ENCODE assay signal across 8 cellular contexts in the genomic region with DNA sequence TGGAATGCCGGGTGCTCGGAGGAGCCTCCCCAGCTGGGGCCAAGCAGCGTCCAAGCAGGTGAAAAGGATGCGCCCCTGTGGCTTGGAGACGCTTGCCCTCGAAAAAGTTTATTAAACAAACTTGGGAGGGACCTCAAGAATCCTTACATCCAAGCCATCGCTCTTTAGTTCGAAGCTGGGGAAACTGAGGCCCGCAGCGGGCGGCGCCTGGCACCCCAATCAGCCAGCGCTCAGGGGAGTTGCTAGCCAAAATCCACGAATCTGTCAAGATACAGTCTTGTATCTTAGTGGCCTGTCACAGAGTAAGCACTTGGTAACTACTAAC. TPM values are rescaled to one million over a fixed set of nuclear protein-coding genes. Genes with fewer than 3 reads are reported as not detected.
A peak's percentile ranks its signal among the peaks of the same experiment; 100 is the strongest.
DNase-seq lines count a peak whose midpoint lies in the region; ATAC-seq and TF ChIP-seq lines count a peak whose summit lies in the region.

No MANE protein-coding gene starts in this region.

- peaks cover 2% of the 10 kb centered on the region for H3K27me3 Mint-ChIP-seq in activated naive CD4-positive, alpha-beta T cell treated with anti-CD3 and anti-CD28 coated beads for 36 hours (ENCODE audit: low read depth)

- H3K4me1 Mint-ChIP-seq in activated naive CD4-positive, alpha-beta T cell treated with anti-CD3 and anti-CD28 coated beads for 36 hours (ENCODE audit: low read depth), result peaks cover 5% of the 10 kb centered on the region

- no peaks in the 10 kb centered on the region for H3K9me3 Mint-ChIP-seq in activated naive CD4-positive, alpha-beta T cell treated with anti-CD3 and anti-CD28 coated beads for 36 hours

- H3K4me3 ChIP-seq in astrocyte of the cerebellum (ENCODE audit: low read depth, low read length) (peak overlapping the region; percentile 69), right lobe of liver (peak overlapping the region; percentile 71 to 86 (median 78)), thyroid gland (replicated peaks in 1 of 3) (peak overlapping the region in 1 of 3 donors; percentile 66), mucosa of descending colon (no peak overlapping the region)

- H3K36me3 ChIP-seq in right lobe of liver (no peaks in the 10 kb centered on the region), thyroid gland (peaks cover 3 to 4% of the 10 kb centered on the region in 2 donors), mucosa of descending colon (ENCODE audit: low read depth) (no peaks in the 10 kb centered on the region)

- intact Hi-C loops in activated naive CD4-positive, alpha-beta T cell treated with anti-CD3 and anti-CD28 coated beads for 36 hours (cut with micrococcal nuclease), result loop anchor here (2.0 to 10.0 kb wide), 4 partner anchors 286 to 1180 kb away; partner anchors contain the start of genes AKAP10, ALDH3A2 and ALKBH5
- intact Hi-C loops in right lobe of liver (cut with DNase I) (loop anchor here in 1 of 2 donors (10.0 kb wide), 1 partner anchor 92 kb away; no protein-coding TSS in a partner anchor), thyroid gland (cut with DNase I) (loop anchor here (5.0 to 10.0 kb wide), 2 partner anchors 84 to 402 kb away; no protein-coding TSS in a partner anchor), mucosa of descending colon (cut with DNase I, micrococcal nuclease) (loop anchor here (5.0 to 10.0 kb wide), 2 partner anchors 84 to 402 kb away; no protein-coding TSS in a partner anchor)

- H3K36me3 Mint-ChIP-seq in activated naive CD4-positive, alpha-beta T cell treated with anti-CD3 and anti-CD28 coated beads for 36 hours (ENCODE audit: low read depth), result no peaks in the 10 kb centered on the region

- TF ChIP-seq CTCF in astrocyte of the cerebellum (IDR thresholded peaks at IDR 0.05; ENCODE audit: low read depth, low read length, missing control alignments) (peak; percentile 3), right lobe of liver (IDR thresholded peaks at IDR 0.05) (no peak), thyroid gland (IDR thresholded peaks at IDR 0.05) (no peak), mucosa of descending colon (IDR thresholded peaks at IDR 0.05) (no peak)

- TF ChIP-seq POLR2A in right lobe of liver (IDR thresholded peaks at IDR 0.05) (no peak), thyroid gland (IDR thresholded peaks at IDR 0.05) (no peak)

- H3K4me1 ChIP-seq in right lobe of liver (peaks cover 0 to 8% (median 3%) of the 10 kb centered on the region in 4 donors), thyroid gland (peaks cover 12 to 13% of the 10 kb centered on the region in 2 donors), mucosa of descending colon (ENCODE audit: low read depth) (peaks cover 9% of the 10 kb centered on the region)

- CTCF ChIA-PET in activated naive CD4-positive, alpha-beta T cell treated with anti-CD3 and anti-CD28 coated beads for 36 hours (lab: Charles Lee), result interaction anchor here (0.7 to 5.2 kb wide), 26 partner anchors 8 to 403 kb away, joined by 3 to 85 read pairs (median 4); partner anchors contain the start of genes ALDH3A2 and MAPK7

- no peaks in the 10 kb centered on the region for H3K9me3 ChIP-seq in right lobe of liver
- H3K9me3 ChIP-seq in thyroid gland, result no peaks in the 10 kb centered on the region
- no peaks in the 10 kb centered on the region for H3K9me3 ChIP-seq in mucosa of descending colon

- in situ Hi-C loops in astrocyte of the cerebellum (cut with HindIII; ENCODE audit: low sequenced_read_pairs), result loop anchor here (5.0 to 10.0 kb wide), 4 partner anchors 69 to 399 kb away; no protein-coding TSS in a partner anchor

- H3K4me3 Mint-ChIP-seq in activated naive CD4-positive, alpha-beta T cell treated with anti-CD3 and anti-CD28 coated beads for 36 hours, result peak overlapping the region; percentile 87

- no peak overlapping the region for H3K27ac Mint-ChIP-seq in activated naive CD4-positive, alpha-beta T cell treated with anti-CD3 and anti-CD28 coated beads for 36 hours

- ATAC-seq in right lobe of liver (no peak), mucosa of descending colon (no peak), HG03095 (IDR thresholded peaks at IDR 0.05; ENCODE audit: unreplicated experiment) (no peak)

- no peak for DNase-seq in activated naive CD4-positive, alpha-beta T cell treated with anti-CD3 and anti-CD28 coated beads for 36 hours
- no peak for DNase-seq in activated naive CD4-positive, alpha-beta T cell treated with anti-CD3 and anti-CD28 coated beads, Interleukin-2, amount 50 U/mL, for 16 hours
- DNase-seq in astrocyte of the cerebellum (ENCODE audit: low read depth) (no peak), right lobe of liver (no peak), thyroid gland (no peak), NCI-H69 (lab: John Stamatoyannopoulos, UW) (no peak), mucosa of descending colon (no peak)

- 38% methylated on average over 10 of the region's 14 CpGs for WGBS in right lobe of liver (ENCODE audit: insufficient coverage, low coverage, low lambda C conversion rate, missing lambda C conversion rate)
- WGBS in thyroid gland, 2 donors, result 35 to 41% methylated on average over 10 to 14 of the region's 14 CpGs

- H3K27me3 ChIP-seq in right lobe of liver, result no peaks in the 10 kb centered on the region
- no peaks in the 10 kb centered on the region for H3K27me3 ChIP-seq in thyroid gland

- peak overlapping the region; percentile 87 to 97 (median 88) for H3K27ac ChIP-seq in right lobe of liver
- H3K27ac ChIP-seq in thyroid gland, result peak overlapping the region; percentile 75 to 93 (median 92)

RNA-seq across cellular contexts. Expression of gene B9D1, which starts 0.6 kb away (rescaled TPM):
- total RNA-seq in activated naive CD4-positive, alpha-beta T cell treated with anti-CD3 and anti-CD28 coated beads for 36 hours, result 1 to 10 TPM; 8.7 TPM
- total RNA-seq in right lobe of liver, result 10 to 100 TPM in 2 of 6 experiments, 1 to 10 TPM in 4; 2.3 to 27.9 (median 5.7) TPM
- 100 to 1,000 TPM in 2 of 4 donors, 10 to 100 TPM in 2; 45.0 to 104 (median 90.3) TPM for total RNA-seq in thyroid gland
- total RNA-seq in mucosa of descending colon, result 10 to 100 TPM in 2 of 3 donors, 1 to 10 TPM in 1; 5.1 to 11.8 (median 10.7) TPM

RNA-seq across cellular contexts. Expression of gene MAPK7, which starts 15.2 kb away (rescaled TPM):
- 10 to 100 TPM in 1 of 2 experiments, 1 to 10 TPM in 1; 8.7 to 10.7 TPM for total RNA-seq in activated naive CD4-positive, alpha-beta T cell treated with anti-CD3 and anti-CD28 coated beads for 36 hours
- total RNA-seq in right lobe of liver (1 to 10 TPM; 5.7 to 9.2 (median 6.7) TPM), thyroid gland (10 to 100 TPM; 22.4 to 46.5 (median 31.3) TPM), mucosa of descending colon (10 to 100 TPM; 36.9 to 48.6 (median 47.5) TPM)

RNA-seq across cellular contexts. Expression of gene MFAP4, which starts 23.9 kb away (rescaled TPM):
- total RNA-seq in activated naive CD4-positive, alpha-beta T cell treated with anti-CD3 and anti-CD28 coated beads for 36 hours, result not detected
- 10 to 100 TPM in 2 of 6 experiments, 1 to 10 TPM in 4; 2.3 to 12.0 (median 6.5) TPM for total RNA-seq in right lobe of liver
- total RNA-seq in thyroid gland, result 100 to 1,000 TPM in 1 of 4 donors, 10 to 100 TPM in 3; 12.6 to 105 (median 53.5) TPM
- 100 to 1,000 TPM in 1 of 3 donors, 10 to 100 TPM in 2; 19.0 to 127 (median 44.2) TPM for total RNA-seq in mucosa of descending colon

RNA-seq across cellular contexts. Expression of gene RNF112, which starts 48.0 kb away (rescaled TPM):
- total RNA-seq in activated naive CD4-positive, alpha-beta T cell treated with anti-CD3 and anti-CD28 coated beads for 36 hours, result under 1 TPM; 0.31 to 0.32 TPM
- total RNA-seq in right lobe of liver, result under 1 TPM; 0.12 to 0.86 (median 0.54) TPM
- total RNA-seq in thyroid gland, result 1 to 10 TPM in 3 of 4 donors, under 1 TPM in 1; 0.83 to 3.5 (median 2.2) TPM
- total RNA-seq in mucosa of descending colon, result 10 to 100 TPM in 1 of 3 donors, 1 to 10 TPM in 2; 2.4 to 13.4 (median 3.4) TPM
